In the genomic region with DNA sequence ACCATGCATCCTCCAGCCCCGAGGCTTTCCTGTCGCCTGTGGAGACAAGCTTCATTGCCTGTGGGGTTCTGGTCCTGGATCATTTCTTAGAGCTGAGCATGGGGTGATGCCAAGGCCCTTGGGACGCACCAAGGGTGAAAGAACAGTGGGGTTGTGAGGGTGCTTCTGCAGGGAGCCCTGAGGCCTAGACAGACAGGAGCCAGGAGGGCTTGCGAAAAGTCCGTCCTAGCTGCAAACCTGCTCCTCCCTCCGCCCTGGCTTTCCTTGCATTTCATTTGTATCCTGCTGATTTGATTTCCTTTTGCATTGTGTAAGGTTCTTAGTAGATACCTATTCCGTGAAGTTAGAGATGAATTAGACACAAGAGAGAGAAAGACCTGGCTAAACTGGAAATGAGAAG, we compare ENCODE assay signal across 14 cellular contexts.
"Had no signal": no experiment of that assay in that cellular context is flagged by ENCODE, and none has a peak within 500 bp of the region (broad histone marks: within the 10 kb centered on the region; RNA-seq: fewer than 3 reads in every experiment).

No MANE protein-coding gene starts in this region.

- H3K9me3 Mint-ChIP-seq: activated T-cell treated with anti-CD3 and anti-CD28 coated beads, Interleukin-2, amount 50 U/mL, for 72 hours; dendritic cell treated with granulocyte-macrophage colony-stimulating factor and Interleukin-4, amounts not matched to agents 40 ng/mL and 50 ng/mL, for 4 days; nephron progenitor cell; T-helper 1 cell treated with Interleukin-12 subunit alpha and Interleukin-12 subunit beta and Interleukin-4 antibody, amounts not matched to agents 30 μg/mL and 1 μg/mL, for 36 hours had no signal

- H3K4me3 ChIP-seq: breast epithelium, left lung, tibial artery had no signal

- H3K4me1 ChIP-seq: breast epithelium had no signal

- H3K27ac Mint-ChIP-seq: activated T-cell treated with anti-CD3 and anti-CD28 coated beads, Interleukin-2, amount 50 U/mL, for 72 hours; dendritic cell treated with granulocyte-macrophage colony-stimulating factor and Interleukin-4, amounts not matched to agents 40 ng/mL and 50 ng/mL, for 4 days; T-helper 1 cell treated with Interleukin-12 subunit alpha and Interleukin-12 subunit beta and Interleukin-4 antibody, amounts not matched to agents 30 μg/mL and 1 μg/mL, for 36 hours had no signal

- H3K4me3 Mint-ChIP-seq: activated T-cell treated with anti-CD3 and anti-CD28 coated beads, Interleukin-2, amount 50 U/mL, for 72 hours; dendritic cell treated with granulocyte-macrophage colony-stimulating factor and Interleukin-4, amounts not matched to agents 40 ng/mL and 50 ng/mL, for 4 days; nephron progenitor cell; T-helper 1 cell treated with Interleukin-12 subunit alpha and Interleukin-12 subunit beta and Interleukin-4 antibody, amounts not matched to agents 30 μg/mL and 1 μg/mL, for 36 hours had no signal

- DNase-seq: activated CD4-positive, alpha-beta T cell treated with anti-CD3 and anti-CD28 coated beads, Interleukin-2, amount 50 U/mL, for 1 hour; activated effector memory CD4-positive, alpha-beta T cell treated with anti-CD3 and anti-CD28 coated beads, Interleukin-2, amount 50 U/mL, for 16 hours; activated naive CD4-positive, alpha-beta T cell treated with anti-CD3 and anti-CD28 coated beads, Interleukin-2, amount 50 U/mL, for 16 hours; activated T-cell treated with anti-CD3 and anti-CD28 coated beads, Interleukin-2, amount 50 U/mL, for 72 hours; effector memory CD4-positive, alpha-beta T cell; left lung; midbrain; nephron progenitor cell; stimulated activated CD8-positive, alpha-beta memory T cell treated with anti-CD3 and anti-CD28 coated beads, Interleukin-4, amount 100 ng/mL, for 48 hours; stimulated activated naive CD4-positive, alpha-beta T cell; tibial artery had no signal

- H3K36me3 ChIP-seq: breast epithelium, left lung, tibial artery had no signal

- H3K9me3 ChIP-seq: breast epithelium, left lung, tibial artery had no signal

- H3K27me3 Mint-ChIP-seq: dendritic cell treated with granulocyte-macrophage colony-stimulating factor and Interleukin-4, amounts not matched to agents 40 ng/mL and 50 ng/mL, for 4 days had no signal

- H3K27me3 ChIP-seq: breast epithelium, left lung, tibial artery had no signal

- H3K27ac ChIP-seq: breast epithelium, left lung, tibial artery had no signal
